In genomic region chr15:65177901-65178300, GRCh38 we compare ENCODE assay signal across 31 cellular contexts. TPM values are rescaled to one million over a fixed set of nuclear protein-coding genes. Genes with fewer than 3 reads are reported as not detected.
A peak's percentile ranks its signal among the peaks of the same experiment; 100 is the strongest.
DNase-seq lines count a peak whose midpoint lies in the region; ATAC-seq and TF ChIP-seq lines count a peak whose summit lies in the region.
"Had no signal": no experiment of that assay in that cellular context is flagged by ENCODE, and none has a peak within 500 bp of the region (broad histone marks: within the 10 kb centered on the region; RNA-seq: fewer than 3 reads in every experiment).

No MANE protein-coding gene starts in this region.

- H4K8ac ChIP-seq in trophoblast cell (ENCODE audit: low read depth, low read length) = no peak overlapping the region
- no peak overlapping the region for H4K8ac ChIP-seq in mesenchymal stem cell (ENCODE audit: low read length)

- CTCF ChIA-PET in HCT116 (lab: Charles Lee) = no interaction called here
- CTCF ChIA-PET in PC-3 (lab: Charles Lee) = no interaction called here

- H2BK15ac ChIP-seq in mesenchymal stem cell (ENCODE audit: low read depth, poor library complexity, severe bottlenecking) = no peak overlapping the region

- no peak overlapping the region for H3K23ac ChIP-seq in trophoblast cell (ENCODE audit: low read length)
- no peak overlapping the region for H3K23ac ChIP-seq in mesenchymal stem cell (ENCODE audit: low read length in 2 of 2)

- no peak for TF ChIP-seq RAD21 in HCT116 (IDR thresholded peaks at IDR 0.05; ENCODE audit: low read depth)

- H3K4me2 ChIP-seq in HCT116 (ENCODE audit: low read length) (no peak overlapping the region), PC-3 (ENCODE audit: low read length) (no peak overlapping the region), trophoblast cell (ENCODE audit: low read length) (no peak overlapping the region), mesenchymal stem cell (ENCODE audit: low read length, poor library complexity, severe bottlenecking) (no peak overlapping the region)
- H3K4me2 ChIP-seq: GM23338 had no signal

- POLR2A ChIA-PET in HCT116 (lab: Charles Lee) = no interaction called here
- POLR2A ChIA-PET in PC-3 (lab: Charles Lee; ENCODE audit: unreplicated experiment) = no interaction called here

- TF ChIP-seq CTCF in HCT116 (IDR thresholded peaks at IDR 0.05 in 2 of 3, conservative IDR thresholded peaks at IDR 0.05 in 1 of 3; ENCODE audit: borderline replicate concordance in 1 of 3, insufficient read depth in 1 of 3, low read depth in 2 of 3, low read length in 2 of 3) = no peak
- TF ChIP-seq CTCF in PC-3 (conservative IDR thresholded peaks at IDR 0.05; ENCODE audit: low read depth, low read length) = no peak
- TF ChIP-seq CTCF in spleen (IDR thresholded peaks at IDR 0.05 in 8 of 11, conservative IDR thresholded peaks at IDR 0.05 in 3 of 11) = no peak

- no peaks in the 10 kb centered on the region for H3K27me3 ChIP-seq in HCT116 (ENCODE audit: insufficient read depth, low read length)
- no peaks in the 10 kb centered on the region for H3K27me3 ChIP-seq in PC-3 (ENCODE audit: low read length)
- no peaks in the 10 kb centered on the region for H3K27me3 ChIP-seq in trophoblast cell (ENCODE audit: insufficient read depth, low read length)
- H3K27me3 ChIP-seq in mesenchymal stem cell (ENCODE audit: control insufficient read depth in 1 of 2, insufficient read depth in 1 of 2, low read length in 2 of 2) = no peaks in the 10 kb centered on the region
- H3K27me3 ChIP-seq in spleen (replicated peaks in 1 of 7) = no peaks in the 10 kb centered on the region
- H3K27me3 ChIP-seq: cardiac muscle cell, gastroesophageal sphincter, upper lobe of left lung had no signal

- no peak overlapping the region for H2BK12ac ChIP-seq in trophoblast cell (ENCODE audit: low read length)
- H2BK12ac ChIP-seq in mesenchymal stem cell (ENCODE audit: low read length in 2 of 2) = no peak overlapping the region

- intact Hi-C loops in HCT116 (cut with micrococcal nuclease) = loop anchor here (5.0 kb wide), 1 partner anchor 126 kb away; no protein-coding TSS in a partner anchor
- intact Hi-C loops in PC-3 (cut with micrococcal nuclease) = no loop called here
- intact Hi-C loops in spleen (cut with DNase I; ENCODE audit: low total_unique reads) = no loop called here

- H3K9me2 ChIP-seq in HCT116 (ENCODE audit: insufficient read depth) (no peaks in the 10 kb centered on the region), PC-3 (replicated peaks; ENCODE audit: low read length) (no peaks in the 10 kb centered on the region)

- H4K20me1 ChIP-seq in HCT116 (ENCODE audit: insufficient read depth) (no peaks in the 10 kb centered on the region), PC-3 (ENCODE audit: low read length) (no peaks in the 10 kb centered on the region)

- H2BK120ac ChIP-seq in trophoblast cell (ENCODE audit: insufficient read depth, low read length, poor library complexity) (no peak overlapping the region), mesenchymal stem cell (ENCODE audit: low read depth, low read length) (no peak overlapping the region)

- H3K4me3 ChIP-seq in HCT116 (replicated peaks in 1 of 2; ENCODE audit: low read depth in 1 of 2, low read length in 2 of 2) = no peak overlapping the region
- no peak overlapping the region for H3K4me3 ChIP-seq in PC-3 (ENCODE audit: low read length)
- no peak overlapping the region for H3K4me3 ChIP-seq in trophoblast cell (ENCODE audit: low read depth, low read length)
- H3K4me3 ChIP-seq in mesenchymal stem cell (ENCODE audit: insufficient read depth in 1 of 2, low read depth in 1 of 2, low read length in 2 of 2) = no peak overlapping the region
- H3K4me3 ChIP-seq in spleen = no peak overlapping the region
- H3K4me3 ChIP-seq: cardiac muscle cell, gastroesophageal sphincter, GM23338, skin epidermis, upper lobe of left lung had no signal

- DNase-seq in HCT116 (ENCODE audit: low read depth, low spot score) = no peak
- DNase-seq in PC-3 = peak; percentile 51
- peak; percentile 61 to 68 for DNase-seq in trophoblast cell
- no peak for DNase-seq in mesenchymal stem cell
- no peak for DNase-seq in spleen
- DNase-seq in midbrain (lab: John Stamatoyannopoulos, UW) = no peak
- DNase-seq: activated CD4-positive, alpha-beta T cell treated with anti-CD3 and anti-CD28 coated beads, Interleukin-2, amount 50 U/mL, for 48 hours; activated naive CD4-positive, alpha-beta T cell treated with anti-CD3 and anti-CD28 coated beads for 36 hours; anterior cingulate cortex; cortex of kidney; endodermal cell; hypothalamus; Kasumi-1; naive thymus-derived CD8-positive, alpha-beta T cell; NCI-H1048; NCI-H1694 treated with DMSO at 0.1 percent for 48 hours; NCI-H2171 treated with DMSO at 0.1 percent for 48 hours; NCI-H526; occipital lobe; retina; stimulated activated CD4-positive, alpha-beta T cell treated with anti-CD3 and anti-CD28 coated beads, Interleukin-2, amount 100 ng/mL, for 24 hours had no signal

- H2AK5ac ChIP-seq in trophoblast cell (ENCODE audit: low read length) = no peak overlapping the region
- H2AK5ac ChIP-seq in mesenchymal stem cell (ENCODE audit: low read length, severe bottlenecking) = no peak overlapping the region

- H3K9me3 ChIP-seq in HCT116 (ENCODE audit: control insufficient read depth in 1 of 2, insufficient read depth in 1 of 2, low read depth in 1 of 2, low read length in 2 of 2) (no peaks in the 10 kb centered on the region), PC-3 (ENCODE audit: low read length) (no peaks in the 10 kb centered on the region), trophoblast cell (ENCODE audit: insufficient read depth, low read depth, low read length) (no peaks in the 10 kb centered on the region), mesenchymal stem cell (ENCODE audit: control insufficient read depth, low read length) (no peaks in the 10 kb centered on the region), spleen (no peaks in the 10 kb centered on the region)
- H3K9me3 ChIP-seq: gastroesophageal sphincter, upper lobe of left lung had no signal

- H3K27ac ChIP-seq in HCT116 (ENCODE audit: low read depth, low read length) (no peak overlapping the region), PC-3 (ENCODE audit: low read length) (no peak overlapping the region), trophoblast cell (ENCODE audit: low read depth, low read length) (no peak overlapping the region), mesenchymal stem cell (ENCODE audit: low read length, poor library complexity, severe bottlenecking) (no peak overlapping the region), spleen (no peak overlapping the region)
- H3K27ac ChIP-seq: C4-2B, cardiac muscle cell, gastroesophageal sphincter, upper lobe of left lung had no signal

- H3K14ac ChIP-seq in trophoblast cell (ENCODE audit: low read length) (no peak overlapping the region), mesenchymal stem cell (ENCODE audit: low read length in 2 of 2) (no peak overlapping the region)

- H2BK5ac ChIP-seq in trophoblast cell (ENCODE audit: low read depth, low read length, poor library complexity) (no peak overlapping the region), mesenchymal stem cell (ENCODE audit: low read depth, low read length, poor library complexity, severe bottlenecking) (no peak overlapping the region)

- no CpG with 5 or more reads among the region's 1 CpG for WGBS in trophoblast cell (ENCODE audit: extremely low coverage, insufficient coverage, insufficient read length)
- no CpG with 5 or more reads among the region's 1 CpG for WGBS in mesenchymal stem cell
- 71 to 85% (median 80%) methylated on average over 1 of the region's 1 CpG for WGBS in spleen, 5 donors

- peaks cover 52% of the 10 kb centered on the region for H3K79me2 ChIP-seq in HCT116 (ENCODE audit: insufficient read depth, low read length)
- peaks cover 37% of the 10 kb centered on the region for H3K79me2 ChIP-seq in PC-3 (ENCODE audit: low read length)
- H3K79me2 ChIP-seq in trophoblast cell (ENCODE audit: control insufficient read depth, insufficient read depth, low read length, poor library complexity) = peaks cover 2% of the 10 kb centered on the region

- H4K12ac ChIP-seq in trophoblast cell (ENCODE audit: low read depth, low read length) = no peak overlapping the region

- no peak overlapping the region for H2AFZ ChIP-seq in HCT116 (ENCODE audit: low read depth, low read length, poor library complexity, severe bottlenecking)
- H2AFZ ChIP-seq in PC-3 (ENCODE audit: low read length) = no peak overlapping the region
- H2AFZ ChIP-seq in trophoblast cell (ENCODE audit: insufficient read depth, low read length, poor library complexity) = no peak overlapping the region
- no peak overlapping the region for H2AFZ ChIP-seq in mesenchymal stem cell (ENCODE audit: low read depth, low read length)
- H2AFZ ChIP-seq: GM23338 had no signal

- H3K4ac ChIP-seq in trophoblast cell (ENCODE audit: low read depth, low read length) (no peak overlapping the region), mesenchymal stem cell (ENCODE audit: low read depth in 1 of 2, low read length in 2 of 2) (no peak overlapping the region)

- H3K9ac ChIP-seq in HCT116 (ENCODE audit: low read length) (no peak overlapping the region), PC-3 (ENCODE audit: low read length) (no peak overlapping the region), trophoblast cell (ENCODE audit: low read length) (no peak overlapping the region), mesenchymal stem cell (ENCODE audit: low read length) (no peak overlapping the region)

- BruUV-seq in HCT116 (replicated peaks; lab: Mats Ljungman, UMichigan) = no TSS peak
- BruUV-seq in PC-3 (replicated peaks; lab: Mats Ljungman, UMichigan) = no TSS peak

- H3K18ac ChIP-seq in trophoblast cell (ENCODE audit: low read length) (no peak overlapping the region), mesenchymal stem cell (ENCODE audit: low read depth in 1 of 2, low read length in 2 of 2) (no peak overlapping the region)

- ATAC-seq in HCT116 (no peak), PC-3 (peak; percentile 59), esophagus mucosa (peak; percentile 91)
- ATAC-seq: activated CD4-positive, CD25-positive, alpha-beta regulatory T cell treated with anti-CD3 and anti-CD28 coated beads, Interleukin-2, amount 50 U/mL, for 24 hours; gastroesophageal sphincter; GM23338; naive thymus-derived CD8-positive, alpha-beta T cell had no signal

- TF ChIP-seq POLR2A in HCT116 (IDR thresholded peaks at IDR 0.05; ENCODE audit: borderline replicate concordance, extremely low read depth, insufficient read depth, insufficient read length) = no peak
- no peak for TF ChIP-seq POLR2A in spleen (IDR thresholded peaks at IDR 0.05)

- no peaks in the 10 kb centered on the region for H3F3A ChIP-seq in PC-3 (ENCODE audit: low read length, unreplicated experiment)

- H4K91ac ChIP-seq in trophoblast cell (ENCODE audit: low read depth, low read length) = no peak overlapping the region
- H4K91ac ChIP-seq in mesenchymal stem cell (ENCODE audit: low read length) = no peak overlapping the region

- RAD21 ChIA-PET in HCT116 (lab: Charles Lee; ENCODE audit: low non-redundant PET in 1 of 2, low total read pairs in 2 of 2, uncharacterized antibody in 2 of 2, unreplicated experiment in 2 of 2) = no interaction called here

- H3K4me1 ChIP-seq in HCT116 (ENCODE audit: control insufficient read depth in 1 of 2, insufficient read depth in 2 of 2, low read length in 2 of 2) (peaks cover 0 to 8% of the 10 kb centered on the region in 2 experiments; a peak in 1 of 4 replicates), PC-3 (ENCODE audit: insufficient read depth, low read length) (peaks cover 8% of the 10 kb centered on the region), trophoblast cell (ENCODE audit: control insufficient read depth in 1 of 2, insufficient read depth in 2 of 2, low read length in 2 of 2) (no peaks in the 10 kb centered on the region), mesenchymal stem cell (ENCODE audit: control insufficient read depth, insufficient read depth, low read depth, low read length) (peaks cover 11% of the 10 kb centered on the region), spleen (peaks cover 7 to 38% (median 22%) of the 10 kb centered on the region in 6 donors)

- peaks cover 35 to 37% of the 10 kb centered on the region in 2 experiments for H3K36me3 ChIP-seq in HCT116 (ENCODE audit: control insufficient read depth in 1 of 2, insufficient read depth in 2 of 2, low read length in 2 of 2)
- H3K36me3 ChIP-seq in PC-3 (ENCODE audit: low read depth, low read length) = peaks cover 19% of the 10 kb centered on the region; the same call in 1 of the 2 replicates
- H3K36me3 ChIP-seq in trophoblast cell (ENCODE audit: control insufficient read depth in 1 of 2, insufficient read depth in 2 of 2, low read length in 2 of 2) = peaks cover 22 to 23% of the 10 kb centered on the region in 2 experiments
- peaks cover 13 to 62% of the 10 kb centered on the region in 2 experiments for H3K36me3 ChIP-seq in mesenchymal stem cell (ENCODE audit: control insufficient read depth in 1 of 2, insufficient read depth in 2 of 2, low read depth in 1 of 2, low read length in 2 of 2)
- peaks cover 2 to 85% (median 56%) of the 10 kb centered on the region in 6 donors for H3K36me3 ChIP-seq in spleen

- H3K79me1 ChIP-seq in trophoblast cell (ENCODE audit: low read length) = no peaks in the 10 kb centered on the region
- peaks cover 6% of the 10 kb centered on the region for H3K79me1 ChIP-seq in mesenchymal stem cell (replicated peaks; ENCODE audit: low read length, poor library complexity, severe bottlenecking)

RNA-seq across cellular contexts. Expression of gene CLPX, which starts 7.2 kb away (rescaled TPM):
- total RNA-seq in HCT116 (2021; ENCODE audit: unreplicated experiment) (64.1 TPM), PC-3 (2014; rRNA removed) (19.3 and 22.5 TPM in 2 replicates), esophagus mucosa (49.3 TPM), spleen (10 to 100 TPM; 42.2 to 58.3 (median 52.5) TPM)
- 35.8 and 42.8 TPM in 2 replicates for polyA plus RNA-seq in HCT116 (2012)
- 25.3 and 28.1 TPM in 2 replicates for polyA plus RNA-seq in trophoblast cell (2013)
- 18.8 TPM for polyA plus RNA-seq in mesenchymal stem cell (2013, experiment 1 of 2)
- polyA plus RNA-seq in mesenchymal stem cell (2013, experiment 2 of 2) = 20.7 TPM
- polyA plus RNA-seq in spleen = 10 to 100 TPM in 2 of 3 donors, 1 to 10 TPM in 1; 9.5 to 13.8 (median 11.5) TPM

RNA-seq across cellular contexts. Expression of gene CILP, which starts 33.4 kb away (rescaled TPM):
- total RNA-seq in HCT116 (2021; ENCODE audit: unreplicated experiment) = not detected
- 0.01 and 0.04 TPM in 2 replicates for polyA plus RNA-seq in HCT116 (2012)
- total RNA-seq in PC-3 (2014; rRNA removed) = not detected in 2 replicates
- 0.64 TPM for total RNA-seq in esophagus mucosa
- polyA plus RNA-seq in trophoblast cell (2013) = 0.03 TPM in 2 replicates
- polyA plus RNA-seq in mesenchymal stem cell (2013, experiment 1 of 2) = 0.06 TPM
- polyA plus RNA-seq in mesenchymal stem cell (2013, experiment 2 of 2) = 0.05 TPM
- total RNA-seq in spleen = under 1 TPM; 0.19 to 0.85 (median 0.34) TPM
- 1 to 10 TPM in 1 of 3 donors, under 1 TPM in 2; 0.41 to 3.1 (median 0.45) TPM for polyA plus RNA-seq in spleen
- total RNA-seq: activated naive CD4-positive, alpha-beta T cell treated with anti-CD3 and anti-CD28 coated beads for 36 hours; Daoy; T-helper 1 cell treated with Interleukin-12 subunit alpha and Interleukin-12 subunit beta and Interleukin-4 antibody, amounts not matched to agents 30 ng/mL and 1 ng/mL, for 36 hours had no signal
- polyA plus RNA-seq: GM23338 had no signal

RNA-seq across cellular contexts. Expression of gene PDCD7, which starts 44.3 kb away (rescaled TPM):
- total RNA-seq in HCT116 (2021; ENCODE audit: unreplicated experiment) = 31.6 TPM
- 12.1 and 15.5 TPM in 2 replicates for polyA plus RNA-seq in HCT116 (2012)
- 9.5 and 13.7 TPM in 2 replicates for total RNA-seq in PC-3 (2014; rRNA removed)
- total RNA-seq in esophagus mucosa = 18.6 TPM
- 13.1 and 13.4 TPM in 2 replicates for polyA plus RNA-seq in trophoblast cell (2013)
- 20.3 TPM for polyA plus RNA-seq in mesenchymal stem cell (2013, experiment 1 of 2)
- 19.4 TPM for polyA plus RNA-seq in mesenchymal stem cell (2013, experiment 2 of 2)
- total RNA-seq in spleen = 10 to 100 TPM; 21.3 to 27.3 (median 25.1) TPM
- 10 to 100 TPM in 2 of 3 donors, 1 to 10 TPM in 1; 9.8 to 16.1 (median 13.0) TPM for polyA plus RNA-seq in spleen

Comparison
In these comparisons a context has a peak if more than half of its experiments do, and no peak if none do; other contexts are left out.
1. DNase-seq: peak in PC-3 (single experiment) and trophoblast cell (2 of 2); none in HCT116 (single experiment), mesenchymal stem cell (single experiment), spleen (single experiment) and midbrain (single experiment).